18 cellular contexts compared by ENCODE assay signal in genomic region chr13:21077360-21078353, GRCh38. TPM values are rescaled to one million over a fixed set of nuclear protein-coding genes. Genes with fewer than 3 reads are reported as not detected.
DNase-seq lines count a peak whose midpoint lies in the region; ATAC-seq, FAIRE-seq and TF ChIP-seq lines count a peak whose summit lies in the region.
"Had no signal": no experiment of that assay in that cellular context is flagged by ENCODE, and none has a peak within 500 bp of the region (broad histone marks: within the 10 kb centered on the region; RNA-seq: fewer than 3 reads in every experiment).

No MANE protein-coding gene starts in this region.

- H3K9me3 Mint-ChIP-seq in MCF 10A (ENCODE audit: unreplicated experiment) = no peaks in the 10 kb centered on the region

- no peaks in the 10 kb centered on the region for H3K36me3 ChIP-seq in HepG2 (replicated peaks in 1 of 2; ENCODE audit: control insufficient read depth in 1 of 2, insufficient read depth in 2 of 2, low read length in 2 of 2)
- no peaks in the 10 kb centered on the region for H3K36me3 ChIP-seq in right lobe of liver
- no peaks in the 10 kb centered on the region for H3K36me3 ChIP-seq in mesenchymal stem cell (ENCODE audit: control insufficient read depth in 1 of 2, insufficient read depth in 2 of 2, low read depth in 1 of 2, low read length in 2 of 2)
- H3K36me3 ChIP-seq: HAP-1, heart left ventricle had no signal

- no peak overlapping the region for H3K4ac ChIP-seq in mesenchymal stem cell (ENCODE audit: low read depth in 1 of 2, low read length in 2 of 2)

- TF ChIP-seq RAD21 in HepG2 (CRISPR knock-in tag; IDR thresholded peaks at IDR 0.05) = no peak

- H3K4me1 ChIP-seq in HepG2 (ENCODE audit: insufficient read depth, low read length) (peaks cover 30% of the 10 kb centered on the region), right lobe of liver (peaks cover 0 to 5% (median 0%) of the 10 kb centered on the region in 4 donors), mesenchymal stem cell (ENCODE audit: control insufficient read depth, insufficient read depth, low read depth, low read length) (peaks cover 6% of the 10 kb centered on the region)
- H3K4me1 ChIP-seq: parathyroid adenoma had no signal

- no peak for ATAC-seq in HepG2
- ATAC-seq in right lobe of liver = no peak
- ATAC-seq in T-helper 17 cell = no peak
- ATAC-seq: heart left ventricle had no signal

- H2AFZ ChIP-seq in HepG2 (ENCODE audit: low read length) = no peak overlapping the region
- H2AFZ ChIP-seq in mesenchymal stem cell (ENCODE audit: low read depth, low read length) = no peak overlapping the region
- H2AFZ ChIP-seq: parathyroid adenoma had no signal

- CTCF ChIA-PET in HepG2 (lab: Yijun Ruan, JAX; ENCODE audit: low intra/inter-chr PET ratio, low total read pairs) = no interaction called here
- CTCF ChIA-PET in MCF 10A (lab: Yijun Ruan, JAX) = interaction anchor here (0.6 kb wide), 1 partner anchor 218 kb away, joined by 4 read pairs; no protein-coding TSS in a partner anchor

- H3K4me3 ChIP-seq in HepG2 (replicated peaks in 1 of 3; ENCODE audit: insufficient read depth in 1 of 3, low read depth in 2 of 3, low read length in 3 of 3) = no peak overlapping the region
- no peak overlapping the region for H3K4me3 ChIP-seq in right lobe of liver
- no peak overlapping the region for H3K4me3 ChIP-seq in mesenchymal stem cell (ENCODE audit: insufficient read depth in 1 of 2, low read depth in 1 of 2, low read length in 2 of 2)
- H3K4me3 ChIP-seq: HAP-1, heart left ventricle had no signal

- H3K18ac ChIP-seq in mesenchymal stem cell (ENCODE audit: low read depth in 1 of 2, low read length in 2 of 2) = no peak overlapping the region

- H3K23ac ChIP-seq in mesenchymal stem cell (ENCODE audit: low read length in 2 of 2) = no peak overlapping the region

- H3K79me2 ChIP-seq in HepG2 (ENCODE audit: insufficient read depth, low read length) = no peaks in the 10 kb centered on the region
- H3K79me2 ChIP-seq: parathyroid adenoma had no signal

- H3K27me3 ChIP-seq in HepG2 (ENCODE audit: control insufficient read depth in 1 of 2, insufficient read depth in 2 of 2, low read length in 2 of 2) (peaks cover 1 to 17% of the 10 kb centered on the region in 2 experiments; a peak in 4 of 5 replicates), right lobe of liver (no peaks in the 10 kb centered on the region), mesenchymal stem cell (ENCODE audit: control insufficient read depth in 1 of 2, insufficient read depth in 1 of 2, low read length in 2 of 2) (no peaks in the 10 kb centered on the region)
- H3K27me3 ChIP-seq: heart left ventricle, testis had no signal

- no peak overlapping the region for H3K9ac ChIP-seq in HepG2 (ENCODE audit: insufficient read depth, low read depth, low read length)
- H3K9ac ChIP-seq in mesenchymal stem cell (ENCODE audit: low read length) = no peak overlapping the region
- H3K9ac ChIP-seq: parathyroid adenoma had no signal

- H4K91ac ChIP-seq in mesenchymal stem cell (ENCODE audit: low read length) = peak overlapping the region; percentile 74

- no peak overlapping the region for H3K14ac ChIP-seq in mesenchymal stem cell (ENCODE audit: low read length in 2 of 2)

- no peak for FAIRE-seq in HepG2 (lab: Jason Lieb, UNC)
- FAIRE-seq: bronchial epithelial cell, keratinocyte had no signal

- H4K20me1 ChIP-seq in HepG2 (ENCODE audit: insufficient read depth, low read length) = no peaks in the 10 kb centered on the region

- H3K36me3 Mint-ChIP-seq in T-helper 17 cell (ENCODE audit: low read depth) (peaks cover 2% of the 10 kb centered on the region), MCF 10A (ENCODE audit: insufficient read depth, unreplicated experiment) (no peaks in the 10 kb centered on the region)

- peak overlapping the region; percentile 66 to 78 for H2BK12ac ChIP-seq in mesenchymal stem cell (ENCODE audit: low read length in 2 of 2)

- peak overlapping the region; percentile 79 for H4K8ac ChIP-seq in mesenchymal stem cell (ENCODE audit: low read length)

- H3K27ac ChIP-seq in HepG2 (ENCODE audit: extremely low read length, insufficient read depth, low read length) (no peak overlapping the region), right lobe of liver (no peak overlapping the region), mesenchymal stem cell (ENCODE audit: low read length, poor library complexity, severe bottlenecking) (no peak overlapping the region)
- H3K27ac ChIP-seq: parathyroid adenoma, testis had no signal

- no peak for DNase-seq in HepG2 (ENCODE audit: low spot score)
- no peak for DNase-seq in right lobe of liver
- DNase-seq in T-helper 17 cell = no peak
- no peak for DNase-seq in mesenchymal stem cell
- DNase-seq in HK-2 (ENCODE audit: unreplicated experiment) = no peak
- no peak for DNase-seq in NK-92 (lab: John Stamatoyannopoulos, UW; ENCODE audit: unreplicated experiment)
- DNase-seq in MCF 10A (ENCODE audit: unreplicated experiment) = no peak
- DNase-seq: DMS 273 treated with DMSO at 0.1 percent for 48 hours; heart left ventricle; MM.1S; NCI-H2081; NCI-H774; stimulated activated CD4-positive, alpha-beta T cell treated with anti-CD3 and anti-CD28 coated beads, Interleukin-4, amount 100 ng/mL, for 1 hour; testis had no signal

- in situ Hi-C loops in HepG2 (cut with HindIII; ENCODE audit: extremely low pct_ligation_motif_present, low pct_unique_long_range_greater_than_20kb) = no loop called here

- H3K4me3 Mint-ChIP-seq in T-helper 17 cell (peak overlapping the region; percentile 57), MCF 10A (ENCODE audit: unreplicated experiment) (no peak overlapping the region)

- BruUV-seq in HepG2 (replicated peaks; lab: Mats Ljungman, UMichigan) = no TSS peak
- no TSS peak for BruUV-seq in MCF 10A (replicated peaks; lab: Mats Ljungman, UMichigan)

- WGBS in HepG2 (ENCODE audit: low lambda C conversion rate) = 80% methylated on average over 32 of the region's 37 CpGs
- 89% methylated on average over 16 of the region's 37 CpGs for WGBS in right lobe of liver (ENCODE audit: insufficient coverage, low coverage, low lambda C conversion rate, missing lambda C conversion rate)
- WGBS in mesenchymal stem cell = 89% methylated on average over 37 of the region's 37 CpGs

- POLR2A ChIA-PET in HepG2 (lab: Yijun Ruan, JAX) = no interaction called here
- POLR2A ChIA-PET in MCF 10A (lab: Yijun Ruan, JAX) = no interaction called here

- no peaks in the 10 kb centered on the region for H3K79me1 ChIP-seq in mesenchymal stem cell (replicated peaks; ENCODE audit: low read length, poor library complexity, severe bottlenecking)

- H3K4me1 Mint-ChIP-seq in T-helper 17 cell (peaks cover 15% of the 10 kb centered on the region), MCF 10A (ENCODE audit: insufficient read depth, unreplicated experiment) (peaks cover 12% of the 10 kb centered on the region)

- H2BK15ac ChIP-seq in mesenchymal stem cell (ENCODE audit: low read depth, poor library complexity, severe bottlenecking) = peak overlapping the region; percentile 95

- intact Hi-C loops in HepG2 (cut with micrococcal nuclease; ENCODE audit: unreplicated experiment) = no loop called here
- intact Hi-C loops in right lobe of liver (cut with DNase I) = loop anchor here in 1 of 2 donors (10.0 kb wide), 1 partner anchor 57 kb away; no protein-coding TSS in a partner anchor
- intact Hi-C loops in MCF 10A (cut with micrococcal nuclease) = no loop called here

- no peak overlapping the region for H3K27ac Mint-ChIP-seq in T-helper 17 cell
- H3K27ac Mint-ChIP-seq in MCF 10A (ENCODE audit: low read depth, unreplicated experiment) = no peak overlapping the region

- H3K27me3 Mint-ChIP-seq in T-helper 17 cell (peaks cover 5% of the 10 kb centered on the region), MCF 10A (ENCODE audit: insufficient read depth, unreplicated experiment) (no peaks in the 10 kb centered on the region)

- peak overlapping the region; percentile 57 for H2BK120ac ChIP-seq in mesenchymal stem cell (ENCODE audit: low read depth, low read length)

- TF ChIP-seq CTCF in HepG2 (CRISPR knock-in tag; IDR thresholded peaks at IDR 0.05) (no peak), right lobe of liver (IDR thresholded peaks at IDR 0.05) (no peak), MCF 10A (IDR thresholded peaks at IDR 0.05; ENCODE audit: unreplicated experiment) (no peak)

- H3K4me2 ChIP-seq in HepG2 (ENCODE audit: low read depth, low read length) (peak overlapping the region; percentile 45), mesenchymal stem cell (ENCODE audit: low read length, poor library complexity, severe bottlenecking) (no peak overlapping the region)

- TF ChIP-seq EP300 in HepG2 (IDR thresholded peaks at IDR 0.05; ENCODE audit: low read depth in 2 of 2, low read length in 2 of 2) (no peak), HepG2 (CRISPR knock-in tag; IDR thresholded peaks at IDR 0.05; ENCODE audit: borderline replicate concordance) (no peak)

- no peak for TF ChIP-seq POLR2A in HepG2 (IDR thresholded peaks at IDR 0.05; ENCODE audit: insufficient read depth in 1 of 2, low read depth in 2 of 2, low read length in 2 of 2)
- no peak for TF ChIP-seq POLR2A in right lobe of liver (IDR thresholded peaks at IDR 0.05)

- no peak overlapping the region for H2BK5ac ChIP-seq in mesenchymal stem cell (ENCODE audit: low read depth, low read length, poor library complexity, severe bottlenecking)

- peak overlapping the region; percentile 41 for H2AK5ac ChIP-seq in mesenchymal stem cell (ENCODE audit: low read length, severe bottlenecking)

- H3K9me3 ChIP-seq in HepG2 (ENCODE audit: low read length) (no peaks in the 10 kb centered on the region), right lobe of liver (no peaks in the 10 kb centered on the region), T-helper 17 cell (ENCODE audit: control insufficient read depth, low read length, poor library complexity, severe bottlenecking) (no peaks in the 10 kb centered on the region), mesenchymal stem cell (ENCODE audit: control insufficient read depth, low read length) (no peaks in the 10 kb centered on the region)
- H3K9me3 ChIP-seq: HAP-1, heart left ventricle, testis had no signal

RNA-seq across cellular contexts. Expression of gene LATS2, which starts 16.3 kb away (rescaled TPM):
- total RNA-seq in HepG2 (2016; rRNA removed; fragmentation: Illumina TruSeq; extraction: Trizol) (7.1 and 7.3 TPM in 2 replicates), right lobe of liver (10 to 100 TPM in 2 of 6 experiments, 1 to 10 TPM in 4; 6.8 to 12.8 (median 8.7) TPM), T-helper 17 cell (1 to 10 TPM; 8.0 to 9.0 TPM), MCF 10A (2022) (28.7 and 32.3 TPM in 2 replicates)
- 1.7 and 1.8 TPM in 2 replicates for total RNA-seq in HepG2 (2016; cell fraction: cytosol; rRNA removed; fragmentation: Illumina TruSeq; extraction: Trizol; ENCODE audit: low read depth)
- total RNA-seq in HepG2 (2016; cell fraction: insoluble cytoplasmic fraction; rRNA removed; fragmentation: Illumina TruSeq; extraction: Trizol) = 7.0 and 7.2 TPM in 2 replicates
- 4.2 and 4.3 TPM in 2 replicates for total RNA-seq in HepG2 (2016; cell fraction: membrane; rRNA removed; fragmentation: Illumina TruSeq; extraction: Trizol)
- 6.9 and 7.7 TPM in 2 replicates for total RNA-seq in HepG2 (2016; cell fraction: nucleus; rRNA removed; fragmentation: Illumina TruSeq; extraction: Trizol)
- 8.5 and 9.1 TPM in 2 replicates for polyA plus RNA-seq in HepG2 (2011; rRNA removed)
- polyA plus RNA-seq in HepG2 (2011; cell fraction: cytosol; rRNA removed) = 6.4 and 10.3 TPM in 2 replicates
- 11.4 and 12.5 TPM in 2 replicates for polyA plus RNA-seq in HepG2 (2011; cell fraction: nucleus; rRNA removed)
- polyA plus RNA-seq in HepG2 (2012) = 10.4 and 11.8 TPM in 2 replicates
- 0.38 TPM in 2 replicates for polyA plus RNA-seq in HepG2 (2016; cell fraction: cytosol; fragmentation: Illumina TruSeq; extraction: Trizol; ENCODE audit: low read depth)
- polyA plus RNA-seq in HepG2 (2016; cell fraction: insoluble cytoplasmic fraction; fragmentation: Illumina TruSeq; extraction: Trizol; ENCODE audit: low read depth) = 10.2 and 11.9 TPM in 2 replicates
- polyA plus RNA-seq in HepG2 (2016; cell fraction: membrane; fragmentation: Illumina TruSeq; extraction: Trizol; ENCODE audit: low read depth) = 2.2 and 2.4 TPM in 2 replicates
- polyA plus RNA-seq in HepG2 (2016; cell fraction: nucleus; fragmentation: Illumina TruSeq; extraction: Trizol; ENCODE audit: insufficient read depth, low read depth) = 13.3 and 13.4 TPM in 2 replicates
- polyA minus RNA-seq in HepG2 (2011; rRNA and poly(A)+ RNA removed; ENCODE audit: low replicate concordance) = 11.2 and 18.2 TPM in 2 replicates
- 11.8 and 11.9 TPM in 2 replicates for polyA minus RNA-seq in HepG2 (2011; cell fraction: cytosol; rRNA and poly(A)+ RNA removed)
- 10.8 and 11.6 TPM in 2 replicates for polyA minus RNA-seq in HepG2 (2011; cell fraction: nucleus; rRNA and poly(A)+ RNA removed)
- polyA plus RNA-seq in mesenchymal stem cell (2013, experiment 1 of 2) = 23.0 TPM
- 23.1 TPM for polyA plus RNA-seq in mesenchymal stem cell (2013, experiment 2 of 2)
